In the genomic region with DNA sequence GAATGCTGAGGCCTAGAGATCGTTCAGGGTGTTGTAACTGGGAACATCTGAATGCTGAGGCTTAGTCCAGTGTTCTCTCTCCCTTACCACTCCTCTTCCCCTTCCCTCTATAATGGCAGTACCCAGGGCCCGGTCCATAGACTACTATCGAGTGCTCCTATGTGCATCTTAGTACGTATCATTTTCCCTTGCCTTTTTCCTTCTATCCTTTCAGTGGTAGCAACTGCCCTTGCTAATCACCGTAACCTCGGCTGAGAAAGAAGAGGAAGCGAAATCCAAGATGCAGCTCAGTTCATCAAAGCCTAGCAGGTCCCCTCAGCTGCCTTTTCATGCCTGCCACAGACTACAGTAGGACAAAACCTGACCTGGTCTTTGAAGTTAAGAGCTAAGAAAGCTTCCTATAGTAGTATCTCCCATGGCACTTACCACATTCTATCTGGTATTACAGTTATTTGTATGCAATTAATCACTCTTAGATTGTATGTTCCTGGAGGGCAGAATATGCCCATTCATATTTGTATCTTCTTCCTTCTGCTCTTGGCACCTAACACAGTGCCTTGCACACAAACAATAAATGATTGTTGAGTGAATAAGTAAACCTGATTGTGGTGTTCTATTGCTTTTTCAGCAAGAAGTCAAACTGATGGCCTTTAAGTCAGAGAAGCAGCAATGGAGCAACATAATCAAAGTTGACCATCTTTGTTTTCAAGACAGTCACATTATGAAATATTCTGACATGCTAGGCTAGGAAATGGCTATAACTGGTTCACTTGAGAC, we compare ENCODE assay signal across 8 cellular contexts. TPM values are rescaled to one million over a fixed set of nuclear protein-coding genes. Genes with fewer than 3 reads are reported as not detected.
A peak's percentile ranks its signal among the peaks of the same experiment; 100 is the strongest.
DNase-seq lines count a peak whose midpoint lies in the region; ATAC-seq and TF ChIP-seq lines count a peak whose summit lies in the region.
"Had no signal": no experiment of that assay in that cellular context is flagged by ENCODE, and none has a peak within 500 bp of the region (broad histone marks: within the 10 kb centered on the region; RNA-seq: fewer than 3 reads in every experiment).

No MANE protein-coding gene starts in this region.

- H3K36me3 Mint-ChIP-seq in GM23338 (ENCODE audit: low read depth) = peaks cover 36% of the 10 kb centered on the region
- H3K36me3 Mint-ChIP-seq in nephron progenitor cell (ENCODE audit: low read depth) = peaks cover 61% of the 10 kb centered on the region

- DNase-seq in GM23338 (ENCODE audit: low spot score) (no peak), SIG-M5 treated with dmso at 0.1 percent for 504 hours (lab: John Stamatoyannopoulos, UW; ENCODE audit: unreplicated experiment) (peak; percentile 91), nephron progenitor cell (no peak), MG63 (no peak), foreskin fibroblast (no peak), DMS114 treated with DMSO at 0.1 percent for 48 hours (lab: John Stamatoyannopoulos, UW; ENCODE audit: unreplicated experiment) (no peak)
- DNase-seq: NCI-H1417 treated with DMSO at 0.1 percent for 48 hours had no signal

- H3K4me3 Mint-ChIP-seq in GM23338 = no peak overlapping the region
- no peak overlapping the region for H3K4me3 Mint-ChIP-seq in nephron progenitor cell

- H3K9me3 Mint-ChIP-seq in GM23338 = no peaks in the 10 kb centered on the region
- H3K9me3 Mint-ChIP-seq in nephron progenitor cell = no peaks in the 10 kb centered on the region

- peak overlapping the region; percentile 70 for H3K27ac ChIP-seq in GM23338 (ENCODE audit: low read depth)

- no peaks in the 10 kb centered on the region for H3K9me2 ChIP-seq in GM23338 (ENCODE audit: insufficient read depth)

- 0 out of 2 replicates have a peak, but pooled peaks cover 6% of the 10 kb centered on the region for H3K79me2 ChIP-seq in GM23338 (replicated peaks; ENCODE audit: insufficient read depth)

- H3K4me1 ChIP-seq in GM23338 (ENCODE audit: insufficient read depth) = no peaks in the 10 kb centered on the region

- H3K36me3 ChIP-seq in GM23338 (ENCODE audit: insufficient read depth) = peaks cover 24% of the 10 kb centered on the region
- H3K36me3 ChIP-seq in MG63 = peaks cover 43% of the 10 kb centered on the region

- H3K4me2 ChIP-seq in GM23338 = no peak overlapping the region

- H3K4me3 ChIP-seq in GM23338 = no peak overlapping the region
- H3K4me3 ChIP-seq in MG63 = no peak overlapping the region
- no peak overlapping the region for H3K4me3 ChIP-seq in foreskin fibroblast (ENCODE audit: low read depth in 1 of 2, low read length in 2 of 2)

- no peaks in the 10 kb centered on the region for H3K27me3 ChIP-seq in GM23338 (ENCODE audit: insufficient read depth)
- H3K27me3 ChIP-seq in MG63 = no peaks in the 10 kb centered on the region

- H3K4me1 Mint-ChIP-seq in GM23338 (no peaks in the 10 kb centered on the region), nephron progenitor cell (no peaks in the 10 kb centered on the region)

- no peak overlapping the region for H2AFZ ChIP-seq in GM23338

- H3K27ac Mint-ChIP-seq in GM23338 (no peak overlapping the region), nephron progenitor cell (peak overlapping the region; percentile 95)

- no peaks in the 10 kb centered on the region for H3K9me3 ChIP-seq in MG63

- TF ChIP-seq CTCF in GM23338 (conservative IDR thresholded peaks at IDR 0.05; ENCODE audit: low read depth in 2 of 2) (no peak), nephron progenitor cell (IDR thresholded peaks at IDR 0.05) (no peak), foreskin fibroblast (IDR thresholded peaks at IDR 0.05; ENCODE audit: low read depth, low read length) (no peak)

- H3F3A ChIP-seq in GM23338 (replicated peaks; ENCODE audit: low read depth) = peaks cover 21% of the 10 kb centered on the region; the same call in 1 of the 2 replicates

- H3K27me3 Mint-ChIP-seq in GM23338 (ENCODE audit: insufficient read depth, low read depth, poor library complexity) (no peaks in the 10 kb centered on the region), nephron progenitor cell (ENCODE audit: low read depth, poor library complexity) (no peaks in the 10 kb centered on the region)

- H4K20me1 ChIP-seq in GM23338 (replicated peaks; ENCODE audit: insufficient read depth) = peaks cover under 1% of the 10 kb centered on the region; the same call in 1 of the 2 replicates

- ATAC-seq in GM18868 (IDR thresholded peaks at IDR 0.05; ENCODE audit: unreplicated experiment) (peak; percentile 63), GM23338 (no peak)

TF ChIP-seq in GM23338, 12 proteins besides CTCF, POLR2A, EP300 and RAD21:
- no peak for TF ChIP-seq EZH2phosphoT487 (IDR thresholded peaks at IDR 0.05; ENCODE audit: unreplicated experiment)
- TF ChIP-seq JUNB (IDR thresholded peaks at IDR 0.05; ENCODE audit: unreplicated experiment) = no peak
- TF ChIP-seq CREB1 (CRISPR knock-in tag; IDR thresholded peaks at IDR 0.05; ENCODE audit: low read depth) = no peak
- TF ChIP-seq, protein P1, sequence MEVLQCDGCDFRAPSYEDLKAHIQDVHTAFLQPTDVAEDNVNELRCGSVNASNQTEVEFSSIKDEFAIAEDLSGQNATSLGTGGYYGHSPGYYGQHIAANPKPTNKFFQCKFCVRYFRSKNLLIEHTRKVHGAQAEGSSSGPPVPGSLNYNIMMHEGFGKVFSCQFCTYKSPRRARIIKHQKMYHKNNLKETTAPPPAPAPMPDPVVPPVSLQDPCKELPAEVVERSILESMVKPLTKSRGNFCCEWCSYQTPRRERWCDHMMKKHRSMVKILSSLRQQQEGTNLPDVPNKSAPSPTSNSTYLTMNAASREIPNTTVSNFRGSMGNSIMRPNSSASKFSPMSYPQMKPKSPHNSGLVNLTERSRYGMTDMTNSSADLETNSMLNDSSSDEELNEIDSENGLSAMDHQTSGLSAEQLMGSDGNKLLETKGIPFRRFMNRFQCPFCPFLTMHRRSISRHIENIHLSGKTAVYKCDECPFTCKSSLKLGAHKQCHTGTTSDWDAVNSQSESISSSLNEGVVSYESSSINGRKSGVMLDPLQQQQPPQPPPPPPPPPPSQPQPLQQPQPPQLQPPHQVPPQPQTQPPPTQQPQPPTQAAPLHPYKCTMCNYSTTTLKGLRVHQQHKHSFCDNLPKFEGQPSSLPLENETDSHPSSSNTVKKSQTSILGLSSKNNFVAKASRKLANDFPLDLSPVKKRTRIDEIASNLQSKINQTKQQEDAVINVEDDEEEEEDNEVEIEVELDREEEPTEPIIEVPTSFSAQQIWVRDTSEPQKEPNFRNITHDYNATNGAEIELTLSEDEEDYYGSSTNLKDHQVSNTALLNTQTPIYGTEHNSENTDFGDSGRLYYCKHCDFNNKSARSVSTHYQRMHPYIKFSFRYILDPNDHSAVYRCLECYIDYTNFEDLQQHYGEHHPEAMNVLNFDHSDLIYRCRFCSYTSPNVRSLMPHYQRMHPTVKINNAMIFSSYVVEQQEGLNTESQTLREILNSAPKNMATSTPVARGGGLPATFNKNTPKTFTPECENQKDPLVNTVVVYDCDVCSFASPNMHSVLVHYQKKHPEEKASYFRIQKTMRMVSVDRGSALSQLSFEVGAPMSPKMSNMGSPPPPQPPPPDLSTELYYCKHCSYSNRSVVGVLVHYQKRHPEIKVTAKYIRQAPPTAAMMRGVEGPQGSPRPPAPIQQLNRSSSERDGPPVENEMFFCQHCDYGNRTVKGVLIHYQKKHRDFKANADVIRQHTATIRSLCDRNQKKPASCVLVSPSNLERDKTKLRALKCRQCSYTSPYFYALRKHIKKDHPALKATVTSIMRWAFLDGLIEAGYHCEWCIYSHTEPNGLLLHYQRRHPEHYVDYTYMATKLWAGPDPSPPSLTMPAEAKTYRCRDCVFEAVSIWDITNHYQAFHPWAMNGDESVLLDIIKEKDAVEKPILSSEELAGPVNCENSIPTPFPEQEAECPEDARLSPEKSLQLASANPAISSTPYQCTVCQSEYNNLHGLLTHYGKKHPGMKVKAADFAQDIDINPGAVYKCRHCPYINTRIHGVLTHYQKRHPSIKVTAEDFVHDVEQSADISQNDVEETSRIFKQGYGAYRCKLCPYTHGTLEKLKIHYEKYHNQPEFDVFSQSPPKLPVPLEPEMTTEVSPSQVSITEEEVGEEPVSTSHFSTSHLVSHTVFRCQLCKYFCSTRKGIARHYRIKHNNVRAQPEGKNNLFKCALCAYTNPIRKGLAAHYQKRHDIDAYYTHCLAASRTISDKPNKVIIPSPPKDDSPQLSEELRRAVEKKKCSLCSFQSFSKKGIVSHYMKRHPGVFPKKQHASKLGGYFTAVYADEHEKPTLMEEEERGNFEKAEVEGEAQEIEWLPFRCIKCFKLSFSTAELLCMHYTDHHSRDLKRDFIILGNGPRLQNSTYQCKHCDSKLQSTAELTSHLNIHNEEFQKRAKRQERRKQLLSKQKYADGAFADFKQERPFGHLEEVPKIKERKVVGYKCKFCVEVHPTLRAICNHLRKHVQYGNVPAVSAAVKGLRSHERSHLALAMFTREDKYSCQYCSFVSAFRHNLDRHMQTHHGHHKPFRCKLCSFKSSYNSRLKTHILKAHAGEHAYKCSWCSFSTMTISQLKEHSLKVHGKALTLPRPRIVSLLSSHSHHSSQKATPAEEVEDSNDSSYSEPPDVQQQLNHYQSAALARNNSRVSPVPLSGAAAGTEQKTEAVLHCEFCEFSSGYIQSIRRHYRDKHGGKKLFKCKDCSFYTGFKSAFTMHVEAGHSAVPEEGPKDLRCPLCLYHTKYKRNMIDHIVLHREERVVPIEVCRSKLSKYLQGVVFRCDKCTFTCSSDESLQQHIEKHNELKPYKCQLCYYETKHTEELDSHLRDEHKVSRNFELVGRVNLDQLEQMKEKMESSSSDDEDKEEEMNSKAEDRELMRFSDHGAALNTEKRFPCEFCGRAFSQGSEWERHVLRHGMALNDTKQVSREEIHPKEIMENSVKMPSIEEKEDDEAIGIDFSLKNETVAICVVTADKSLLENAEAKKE (CRISPR knock-in tag; IDR thresholded peaks at IDR 0.05) = no peak
- TF ChIP-seq POLR2AphosphoS5 (IDR thresholded peaks at IDR 0.05; ENCODE audit: low read depth) = no peak
- TF ChIP-seq ZNF331 (CRISPR knock-in tag; IDR thresholded peaks at IDR 0.05; ENCODE audit: low read depth) = no peak
- no peak for TF ChIP-seq STAT1 (IDR thresholded peaks at IDR 0.05; ENCODE audit: unreplicated experiment)
TF ChIP-seq in GM23338: peak in this region for 0.

RNA-seq across cellular contexts. Expression of a gene that starts 22.4 kb away (rescaled TPM):
- 47.4 and 53.5 TPM in 2 replicates for total RNA-seq in GM23338 (2014; rRNA removed; shearing (Covaris generic))
- polyA plus RNA-seq in GM23338 (2016; fragmentation: Nextera tagmentation; extraction: Ambion mirVana) = 191 and 194 TPM in 2 replicates
- total RNA-seq in MG63 (2014; rRNA removed; shearing (Covaris generic); ENCODE audit: low replicate concordance) = 30.9 and 114 TPM in 2 replicates

RNA-seq across cellular contexts. Expression of a gene that starts 49.1 kb away (rescaled TPM):
- 35.3 and 44.4 TPM in 2 replicates for total RNA-seq in GM23338 (2014; rRNA removed; shearing (Covaris generic))
- 62.2 and 71.7 TPM in 2 replicates for polyA plus RNA-seq in GM23338 (2016; fragmentation: Nextera tagmentation; extraction: Ambion mirVana)
- total RNA-seq in MG63 (2014; rRNA removed; shearing (Covaris generic); ENCODE audit: low replicate concordance) = 19.4 and 25.8 TPM in 2 replicates

RNA-seq across cellular contexts. Expression of a gene that starts 55.6 kb away (rescaled TPM):
- 71.0 and 74.6 TPM in 2 replicates for total RNA-seq in GM23338 (2014; rRNA removed; shearing (Covaris generic))
- 13.9 and 16.9 TPM in 2 replicates for polyA plus RNA-seq in GM23338 (2016; fragmentation: Nextera tagmentation; extraction: Ambion mirVana)
- 33.5 and 37.1 TPM in 2 replicates for total RNA-seq in MG63 (2014; rRNA removed; shearing (Covaris generic); ENCODE audit: low replicate concordance)
